9 cellular contexts compared by ENCODE assay signal in genomic region chr12:124321040-124321481, GRCh38. TPM values are rescaled to one million over a fixed set of nuclear protein-coding genes. Genes with fewer than 3 reads are reported as not detected.
DNase-seq lines count a peak whose midpoint lies in the region; FAIRE-seq and TF ChIP-seq lines count a peak whose summit lies in the region.
"Had no signal": no experiment of that assay in that cellular context is flagged by ENCODE, and none has a peak within 500 bp of the region (broad histone marks: within the 10 kb centered on the region; RNA-seq: fewer than 3 reads in every experiment).

No MANE protein-coding gene starts in this region.

- H3K36me3 ChIP-seq in breast epithelium: peaks cover 23% of the 10 kb centered on the region
- peaks cover 14 to 20% of the 10 kb centered on the region in 2 donors for H3K36me3 ChIP-seq in kidney (ENCODE audit: control insufficient read depth in 1 of 2, insufficient read depth in 2 of 2, low read length in 2 of 2)

- FAIRE-seq in kidney (lab: Jason Lieb, UNC): no peak

- intact Hi-C loops in breast epithelium (cut with DNase I; ENCODE audit: low total_unique reads): loop anchor here (5.0 kb wide), 1 partner anchor 284 kb away; no protein-coding TSS in a partner anchor
- intact Hi-C loops in kidney (cut with DNase I): no loop called here

- H3K9me3 ChIP-seq in breast epithelium (peaks cover 11 to 12% of the 10 kb centered on the region in 2 donors), kidney (ENCODE audit: control insufficient read depth in 1 of 2, low read length in 2 of 2) (peaks cover 9 to 13% of the 10 kb centered on the region in 2 donors)

- no peak overlapping the region for H3K4me3 ChIP-seq in WI38 (ENCODE audit: low read depth, low read length)
- no peak overlapping the region for H3K4me3 ChIP-seq in breast epithelium
- no peak overlapping the region for H3K4me3 ChIP-seq in kidney (ENCODE audit: low read length in 2 of 2)

- H3K27ac ChIP-seq in C4-2B: no peak overlapping the region
- no peak overlapping the region for H3K27ac ChIP-seq in breast epithelium
- H3K27ac ChIP-seq in kidney (ENCODE audit: low read depth in 2 of 2, low read length in 2 of 2): no peak overlapping the region

- no peaks in the 10 kb centered on the region for H3K27me3 ChIP-seq in breast epithelium

- H3K4me1 ChIP-seq in breast epithelium (no peaks in the 10 kb centered on the region), kidney (ENCODE audit: control insufficient read depth in 1 of 2, insufficient read depth in 1 of 2, low read depth in 1 of 2, low read length in 2 of 2) (no peaks in the 10 kb centered on the region)

- DNase-seq in GM19240 (ENCODE audit: insufficient read length, low spot score): peak; percentile 90
- peak; percentile 72 for DNase-seq in HuH-7.5 (ENCODE audit: low spot score)
- peak in 1 of 2 donors; percentile 70 for DNase-seq in breast epithelium (ENCODE audit: low spot score in 2 of 2)
- no peak for DNase-seq in kidney
- DNase-seq in stimulated activated CD4-positive, alpha-beta T cell treated with anti-CD3 and anti-CD28 coated beads, Interleukin-2, amount 100 ng/mL, for 24 hours: peak; percentile 73 to 85
- no peak for DNase-seq in mesenteric fat pad (ENCODE audit: low spot score)

- peak; percentile 83 for TF ChIP-seq CTCF in C4-2B (conservative IDR thresholded peaks at IDR 0.05)
- TF ChIP-seq CTCF in WI38 (IDR thresholded peaks at IDR 0.05; ENCODE audit: low read depth, low read length): peak; percentile 93
- TF ChIP-seq CTCF in breast epithelium (IDR thresholded peaks at IDR 0.05): peak; percentile 75 to 93 (median 86)
- TF ChIP-seq CTCF in kidney (IDR thresholded peaks at IDR 0.05; ENCODE audit: borderline replicate concordance, extremely low read depth, insufficient read depth): peak; percentile 88

- no peak for TF ChIP-seq POLR2A in breast epithelium (IDR thresholded peaks at IDR 0.05)

- H3K9ac ChIP-seq in kidney (ENCODE audit: low read length in 2 of 2): no peak overlapping the region

RNA-seq across cellular contexts. Expression of gene RFLNA, which starts 26.2 kb away (rescaled TPM):
- total RNA-seq in breast epithelium (10 to 100 TPM in 1 of 3 donors, 1 to 10 TPM in 1, not detected in 1; 1.3 to 11.4 TPM), kidney (0.76 TPM), mesenteric fat pad (not detected)
- polyA plus RNA-seq in kidney (ENCODE audit: insufficient read depth, low read depth, low replicate concordance): 0.82 TPM
- polyA plus RNA-seq: IgD-negative memory B cell had no signal

Comparison
In these comparisons a context has a peak if more than half of its experiments do, and no peak if none do; other contexts are left out.
1. DNase-seq: peak in GM19240 (single experiment), HuH-7.5 (single experiment) and stimulated activated CD4-positive, alpha-beta T cell treated with anti-CD3 and anti-CD28 coated beads, Interleukin-2, amount 100 ng/mL, for 24 hours (2 of 2); none in kidney (single experiment) and mesenteric fat pad (single experiment).
2. Peak in every context shown above with its lines, with median percentiles within 50 percentile points of each other: CTCF ChIP-seq.